31 cellular contexts compared by ENCODE assay signal in genomic region chr2:167678158-167678557, GRCh38.
"Had no signal": no experiment of that assay in that cellular context is flagged by ENCODE, and none has a peak within 500 bp of the region (broad histone marks: within the 10 kb centered on the region; RNA-seq: fewer than 3 reads in every experiment).

No MANE protein-coding gene starts in this region.

- H3K4me1 ChIP-seq: parathyroid adenoma, psoas muscle, spleen, suprapubic skin, testis, tibial artery, transverse colon, upper lobe of right lung, uterus had no signal

- DNase-seq: naive thymus-derived CD8-positive, alpha-beta T cell; occipital lobe; ovary; posterior cingulate gyrus; psoas muscle; right cardiac atrium; spleen; stimulated activated CD4-positive, alpha-beta T cell treated with anti-CD3 and anti-CD28 coated beads, Interleukin-12 subunit alpha, Interleukin-12 subunit beta, amount 100 ng/mL, for 4 hours; stimulated activated CD4-positive, alpha-beta T cell treated with anti-CD3 and anti-CD28 coated beads, Interleukin-1b, Interleukin-23, amount 100 ng/mL, for 48 hours; stimulated activated CD4-positive, alpha-beta T cell treated with anti-CD3 and anti-CD28 coated beads, Interleukin-4, amount 100 ng/mL, for 1 hour; stimulated activated CD4-positive, alpha-beta T cell treated with anti-CD3 and anti-CD28 coated beads, Interleukin-4, amount 100 ng/mL, for 4 hours; stimulated activated CD8-positive, alpha-beta memory T cell treated with anti-CD3 and anti-CD28 coated beads, Interleukin-4, amount 100 ng/mL, for 48 hours; stimulated activated naive CD4-positive, alpha-beta T cell; stimulated activated naive CD8-positive, alpha-beta T cell treated with anti-CD3 and anti-CD28 coated beads, Interleukin-15, amount 100 ng/mL, for 72 hours; stimulated activated naive CD8-positive, alpha-beta T cell treated with anti-CD3 and anti-CD28 coated beads, Interleukin-15, Interleukin-2, amounts not matched to agents 100 U/mL and 50 U/mL, for 24 hours; substantia nigra; testis; tibial artery; transverse colon; upper lobe of right lung; uterus had no signal

- H3K27ac ChIP-seq: neural progenitor cell, ovary, parathyroid adenoma, psoas muscle, skin epidermis, spleen, suprapubic skin, testis, tibial artery, transverse colon, upper lobe of right lung, uterus had no signal

- H3K36me3 ChIP-seq: neural progenitor cell, ovary, spleen, suprapubic skin, tibial artery, transverse colon, upper lobe of right lung, uterus had no signal

- H3K9me3 Mint-ChIP-seq: natural killer cell treated with Interleukin-12 subunit alpha and Interleukin-12 subunit beta and Interleukin-15 and Interleukin-18, amount 100 ng/mL, for 72 hours; neural progenitor cell; stimulated activated memory B cell treated with anti-CD40 and anti-IgM and Interleukin-4, amounts not matched to agents 10 μg/mL and 1 μg/mL and 100 μg/mL, for 72 hours; stimulated activated naive CD8-positive, alpha-beta T cell treated with anti-CD3 and anti-CD28 coated beads, Interleukin-15, amount 100 ng/mL, for 72 hours; type B pancreatic cell had no signal

- H3K27me3 Mint-ChIP-seq: natural killer cell treated with Interleukin-12 subunit alpha and Interleukin-12 subunit beta and Interleukin-15 and Interleukin-18, amount 100 ng/mL, for 72 hours; progenitor cell of endocrine pancreas; stimulated activated memory B cell treated with anti-CD40 and anti-IgM and Interleukin-4, amounts not matched to agents 10 μg/mL and 1 μg/mL and 100 μg/mL, for 72 hours; stimulated activated naive CD8-positive, alpha-beta T cell treated with anti-CD3 and anti-CD28 coated beads, Interleukin-15, amount 100 ng/mL, for 72 hours; type B pancreatic cell had no signal

- ATAC-seq: naive thymus-derived CD8-positive, alpha-beta T cell; psoas muscle; right cardiac atrium; sciatic nerve; stimulated activated naive CD8-positive, alpha-beta T cell treated with anti-CD3 and anti-CD28 coated beads, Interleukin-15, amount 100 ng/mL, for 72 hours; stimulated activated naive CD8-positive, alpha-beta T cell treated with anti-CD3 and anti-CD28 coated beads, Interleukin-15, Interleukin-2, amounts not matched to agents 100 U/mL and 50 U/mL, for 24 hours; upper lobe of right lung had no signal

- H3K4me1 Mint-ChIP-seq: naive thymus-derived CD8-positive, alpha-beta T cell; stimulated activated memory B cell treated with anti-CD40 and anti-IgM and Interleukin-4, amounts not matched to agents 10 μg/mL and 1 μg/mL and 100 μg/mL, for 72 hours; stimulated activated naive CD8-positive, alpha-beta T cell treated with anti-CD3 and anti-CD28 coated beads, Interleukin-15, amount 100 ng/mL, for 72 hours had no signal

- H3K27ac Mint-ChIP-seq: naive thymus-derived CD8-positive, alpha-beta T cell; natural killer cell treated with Interleukin-12 subunit alpha and Interleukin-12 subunit beta and Interleukin-15 and Interleukin-18, amount 100 ng/mL, for 72 hours; neural progenitor cell; progenitor cell of endocrine pancreas; stimulated activated memory B cell treated with anti-CD40 and anti-IgM and Interleukin-4, amounts not matched to agents 10 μg/mL and 1 μg/mL and 100 μg/mL, for 72 hours; type B pancreatic cell had no signal

- H3K9ac ChIP-seq: neural progenitor cell, parathyroid adenoma had no signal

- H2AFZ ChIP-seq: neural progenitor cell, parathyroid adenoma had no signal

- H3K4me3 Mint-ChIP-seq: naive thymus-derived CD8-positive, alpha-beta T cell; natural killer cell treated with Interleukin-12 subunit alpha and Interleukin-12 subunit beta and Interleukin-15 and Interleukin-18, amount 100 ng/mL, for 72 hours; neural progenitor cell; stimulated activated memory B cell treated with anti-CD40 and anti-IgM and Interleukin-4, amounts not matched to agents 10 μg/mL and 1 μg/mL and 100 μg/mL, for 72 hours; stimulated activated naive CD8-positive, alpha-beta T cell treated with anti-CD3 and anti-CD28 coated beads, Interleukin-15, amount 100 ng/mL, for 72 hours; type B pancreatic cell had no signal

- H3K4me3 ChIP-seq: neural progenitor cell, ovary, psoas muscle, skin epidermis, smooth muscle cell, spleen, suprapubic skin, testis, tibial artery, transverse colon, upper lobe of right lung, uterus had no signal

- H3K9me3 ChIP-seq: ovary, psoas muscle, spleen, suprapubic skin, testis, tibial artery, transverse colon, upper lobe of right lung, uterus had no signal

- H3K27me3 ChIP-seq: neural progenitor cell, ovary, spleen, suprapubic skin, testis, tibial artery, transverse colon, upper lobe of right lung, uterus had no signal

- H3K36me3 Mint-ChIP-seq: naive thymus-derived CD8-positive, alpha-beta T cell; natural killer cell treated with Interleukin-12 subunit alpha and Interleukin-12 subunit beta and Interleukin-15 and Interleukin-18, amount 100 ng/mL, for 72 hours; neural progenitor cell; stimulated activated memory B cell treated with anti-CD40 and anti-IgM and Interleukin-4, amounts not matched to agents 10 μg/mL and 1 μg/mL and 100 μg/mL, for 72 hours had no signal

- H3K79me2 ChIP-seq: parathyroid adenoma had no signal

- H3K4me2 ChIP-seq: neural progenitor cell, smooth muscle cell had no signal
